ENCODE assay signal across 8 cellular contexts in genomic region chr6:70667256-70667710, GRCh38. TPM values are rescaled to one million over a fixed set of nuclear protein-coding genes. Genes with fewer than 3 reads are reported as not detected.
DNase-seq lines count a peak whose midpoint lies in the region; ATAC-seq and TF ChIP-seq lines count a peak whose summit lies in the region.

No MANE protein-coding gene starts in this region.

- H4K91ac ChIP-seq in trophoblast cell (ENCODE audit: low read depth, low read length): peak overlapping the region; percentile 53

- peaks cover 40% of the 10 kb centered on the region for H3K4me1 Mint-ChIP-seq in endothelial cell (ENCODE audit: unreplicated experiment)

- peak overlapping the region; percentile 88 for H3K4me3 Mint-ChIP-seq in endothelial cell (ENCODE audit: unreplicated experiment)

- H3K27ac ChIP-seq in trophoblast cell (ENCODE audit: low read depth, low read length): peak overlapping the region; percentile 71

- H3K4me3 ChIP-seq in NT2/D1 (ENCODE audit: insufficient read length, low read depth) (peak overlapping the region; percentile 86), trophoblast cell (ENCODE audit: low read depth, low read length) (peak overlapping the region; percentile 100)

- H3K4ac ChIP-seq in trophoblast cell (ENCODE audit: low read depth, low read length): peak overlapping the region; percentile 23

- DNase-seq in NT2/D1 (ENCODE audit: low read depth, low spot score) (no peak), endothelial cell (ENCODE audit: low spot score) (no peak), trophoblast cell (no peak), hepatic stellate cell (ENCODE audit: low spot score) (no peak), epidermal melanocyte (ENCODE audit: insufficient read length, low spot score) (no peak)

- H3K9ac ChIP-seq in NT2/D1 (ENCODE audit: insufficient read length, low read depth) (peak overlapping the region; percentile 12), trophoblast cell (ENCODE audit: low read length) (peak overlapping the region; percentile 65)

- H3K79me1 ChIP-seq in trophoblast cell (ENCODE audit: low read length): peaks cover 9% of the 10 kb centered on the region

- no peak overlapping the region for H2BK12ac ChIP-seq in trophoblast cell (ENCODE audit: low read length)

- H3K4me1 ChIP-seq in NT2/D1 (ENCODE audit: insufficient read depth, insufficient read length): no peaks in the 10 kb centered on the region
- no peaks in the 10 kb centered on the region for H3K4me1 ChIP-seq in trophoblast cell (ENCODE audit: control insufficient read depth in 1 of 2, insufficient read depth in 2 of 2, low read length in 2 of 2)

- H3K27me3 Mint-ChIP-seq in endothelial cell (ENCODE audit: unreplicated experiment): peaks cover 11% of the 10 kb centered on the region

- no peak overlapping the region for H2AK5ac ChIP-seq in trophoblast cell (ENCODE audit: low read length)

- H4K8ac ChIP-seq in trophoblast cell (ENCODE audit: low read depth, low read length): peak overlapping the region; percentile 96

- peak overlapping the region; percentile 54 for H2BK5ac ChIP-seq in trophoblast cell (ENCODE audit: low read depth, low read length, poor library complexity)

- H3K9me3 ChIP-seq in NT2/D1 (ENCODE audit: insufficient read depth, low read length): no peaks in the 10 kb centered on the region
- H3K9me3 ChIP-seq in trophoblast cell (ENCODE audit: insufficient read depth, low read depth, low read length): peaks cover 2% of the 10 kb centered on the region

- no CpG with 5 or more reads among the region's 15 CpGs for WGBS in trophoblast cell (ENCODE audit: extremely low coverage, insufficient coverage, insufficient read length)

- H3K36me3 ChIP-seq in NT2/D1 (ENCODE audit: insufficient read depth, insufficient read length, low read length) (no peaks in the 10 kb centered on the region), trophoblast cell (ENCODE audit: control insufficient read depth in 1 of 2, insufficient read depth in 2 of 2, low read length in 2 of 2) (no peaks in the 10 kb centered on the region)

- peak overlapping the region; percentile 38 for H2BK120ac ChIP-seq in trophoblast cell (ENCODE audit: insufficient read depth, low read length, poor library complexity)

- peaks cover 7% of the 10 kb centered on the region for H3K36me3 Mint-ChIP-seq in endothelial cell (ENCODE audit: low read depth, unreplicated experiment)

- H3K18ac ChIP-seq in trophoblast cell (ENCODE audit: low read length): no peak overlapping the region

- peak overlapping the region; percentile 77 for H3K27ac Mint-ChIP-seq in endothelial cell (ENCODE audit: unreplicated experiment)

- peak overlapping the region; percentile 76 for H4K12ac ChIP-seq in trophoblast cell (ENCODE audit: low read depth, low read length)

- peak overlapping the region; percentile 88 for H3K4me2 ChIP-seq in trophoblast cell (ENCODE audit: low read length)

- no peak overlapping the region for H3K23ac ChIP-seq in trophoblast cell (ENCODE audit: low read length)

- no peaks in the 10 kb centered on the region for H3K9me3 Mint-ChIP-seq in endothelial cell (ENCODE audit: unreplicated experiment)

- peaks cover 3% of the 10 kb centered on the region for H3K79me2 ChIP-seq in trophoblast cell (ENCODE audit: control insufficient read depth, insufficient read depth, low read length, poor library complexity)

- peak overlapping the region; percentile 90 for H2AFZ ChIP-seq in trophoblast cell (ENCODE audit: insufficient read depth, low read length, poor library complexity)

- peak overlapping the region; percentile 42 for H3K14ac ChIP-seq in trophoblast cell (ENCODE audit: low read length)

- H3K27me3 ChIP-seq in NT2/D1 (ENCODE audit: insufficient read depth, insufficient read length) (no peaks in the 10 kb centered on the region), trophoblast cell (ENCODE audit: insufficient read depth, low read length) (no peaks in the 10 kb centered on the region)

- ATAC-seq in GM19351 (IDR thresholded peaks at IDR 0.05; ENCODE audit: unreplicated experiment) (peak; percentile 5), HG02973 (IDR thresholded peaks at IDR 0.05; ENCODE audit: unreplicated experiment) (no peak), HG02678 (IDR thresholded peaks at IDR 0.05; ENCODE audit: unreplicated experiment) (no peak)

- no peak for TF ChIP-seq CTCF in endothelial cell (IDR thresholded peaks at IDR 0.05; ENCODE audit: unreplicated experiment)

RNA-seq across cellular contexts. Expression of gene SMAP1, which starts 0.4 kb away (rescaled TPM):
- total RNA-seq in endothelial cell (ENCODE audit: unreplicated experiment): 40.4 TPM
- polyA plus RNA-seq in trophoblast cell (2013): 39.4 and 40.3 TPM in 2 replicates
